ENCODE assay signal across 8 cellular contexts in the genomic region with DNA sequence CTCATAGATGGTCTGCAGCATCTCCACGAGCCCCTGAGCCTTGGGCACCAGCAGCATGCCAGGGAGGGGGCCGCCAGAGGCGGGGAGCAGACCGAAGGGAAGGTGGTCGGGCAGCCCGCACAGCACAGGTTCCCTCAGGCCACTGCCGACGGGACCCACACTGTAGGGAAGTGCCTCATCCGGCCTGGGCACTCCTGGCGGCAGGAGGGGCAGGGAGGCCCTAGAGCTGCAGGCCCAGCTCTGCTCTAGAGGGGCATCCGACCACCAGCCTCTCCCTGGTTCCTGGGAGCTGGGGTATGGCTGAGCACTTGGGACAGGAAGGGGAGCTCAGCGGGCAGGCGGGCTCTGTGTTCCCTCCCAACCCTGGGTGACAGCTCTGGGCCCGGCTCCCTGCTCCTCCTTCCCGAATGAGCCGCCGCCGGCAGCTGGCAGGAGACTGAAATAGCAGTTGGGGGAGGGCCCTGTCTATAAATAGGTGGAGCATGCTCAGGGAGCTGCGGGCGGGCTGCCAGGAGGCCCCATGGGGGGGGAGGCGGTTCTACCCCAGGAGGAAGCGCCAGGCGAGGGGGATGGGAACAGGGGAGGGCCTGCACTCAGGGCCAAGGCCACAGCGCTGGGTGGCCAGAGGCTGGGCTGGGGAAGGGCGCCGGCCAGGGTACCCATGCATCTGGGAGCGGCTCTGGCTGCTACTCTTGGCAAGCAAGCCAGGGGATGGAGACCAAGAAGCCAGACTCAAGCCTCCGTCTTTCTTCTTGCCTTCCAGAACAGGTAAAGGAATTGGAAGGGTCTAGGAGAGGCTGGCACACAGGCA. TPM values are rescaled to one million over a fixed set of nuclear protein-coding genes. Genes with fewer than 3 reads are reported as not detected.
DNase-seq lines count a peak whose midpoint lies in the region; TF ChIP-seq lines count a peak whose summit lies in the region.

No MANE protein-coding gene starts in this region.

- peak overlapping the region; percentile 29 for H3K4me3 ChIP-seq in epithelial cell of esophagus (ENCODE audit: low read length)

- DNase-seq in HK-2 (ENCODE audit: unreplicated experiment): peak; percentile 92
- DNase-seq in NCI-H774 (lab: John Stamatoyannopoulos, UW): peak; percentile 94
- DNase-seq in activated CD8-positive, alpha-beta memory T cell treated with anti-CD3 and anti-CD28 coated beads, Interleukin-2, amount 50 U/mL, for 4 hours: peak; percentile 55
- peak; percentile 72 for DNase-seq in epithelial cell of esophagus (ENCODE audit: low read depth)
- DNase-seq in mucosa of gallbladder (ENCODE audit: low spot score): peak; percentile 98
- DNase-seq in stimulated activated CD8-positive, alpha-beta memory T cell treated with anti-CD3 and anti-CD28 coated beads, Interleukin-7, amount 100 ng/mL, for 24 hours (ENCODE audit: low read depth): peak; percentile 26
- DNase-seq in OCI-M2 (lab: John Stamatoyannopoulos, UW; ENCODE audit: unreplicated experiment): no peak

- peak; percentile 7 for TF ChIP-seq CTCF in epithelial cell of esophagus (IDR thresholded peaks at IDR 0.05; ENCODE audit: insufficient read depth, low read depth, low read length, missing control alignments)

- TF ChIP-seq POLR2A in GM10847 (IDR thresholded peaks at IDR 0.05; ENCODE audit: extremely low read depth, insufficient read length): peak; percentile 37

RNA-seq across cellular contexts. Expression of a gene that starts 12.4 kb away (rescaled TPM):
- total RNA-seq in mucosa of gallbladder: 87.4 TPM

RNA-seq across cellular contexts. Expression of a gene that starts 30.7 kb away (rescaled TPM):
- total RNA-seq in mucosa of gallbladder: 1.0 TPM

RNA-seq across cellular contexts. Expression of a gene that starts 40.5 kb away (rescaled TPM):
- 62.3 TPM for total RNA-seq in mucosa of gallbladder

RNA-seq across cellular contexts. Expression of a gene that starts 44.6 kb away (rescaled TPM):
- 47.3 TPM for total RNA-seq in mucosa of gallbladder

RNA-seq across cellular contexts. Expression of a gene that starts 59.5 kb away (rescaled TPM):
- total RNA-seq in mucosa of gallbladder: 0.58 TPM
